8 cellular contexts compared by ENCODE assay signal in genomic region chr1:43414634-43415223, GRCh38. TPM values are rescaled to one million over a fixed set of nuclear protein-coding genes. Genes with fewer than 3 reads are reported as not detected.
DNase-seq lines count a peak whose midpoint lies in the region; ATAC-seq, FAIRE-seq and TF ChIP-seq lines count a peak whose summit lies in the region.

No MANE protein-coding gene starts in this region.

- H3K36me3 ChIP-seq in astrocyte (ENCODE audit: insufficient read depth, low read length): peaks cover 33% of the 10 kb centered on the region

- no peak overlapping the region for H2AFZ ChIP-seq in astrocyte (ENCODE audit: low read depth, low read length)

- no peaks in the 10 kb centered on the region for H3K9me3 ChIP-seq in astrocyte (ENCODE audit: insufficient read depth, low read depth, low read length)

- H4K20me1 ChIP-seq in astrocyte (ENCODE audit: insufficient read depth, low read length): peaks cover 5% of the 10 kb centered on the region

- H3K4me1 Mint-ChIP-seq in T-helper 2 cell treated with Interferon-gamma antibody and Interleukin-4, amounts not matched to agents 5 μg/mL and 100 μg/mL, for 36 hours (ENCODE audit: low read depth): no peaks in the 10 kb centered on the region
- no peaks in the 10 kb centered on the region for H3K4me1 Mint-ChIP-seq in astrocyte (ENCODE audit: low read depth, unreplicated experiment)

- no peak for FAIRE-seq in astrocyte (lab: Jason Lieb, UNC)

- H3K27me3 ChIP-seq in astrocyte (ENCODE audit: insufficient read depth, low read length): no peaks in the 10 kb centered on the region

- no peak overlapping the region for H3K4me3 ChIP-seq in astrocyte (ENCODE audit: insufficient read depth, low read depth, low read length)

- no peaks in the 10 kb centered on the region for H3K9me3 Mint-ChIP-seq in T-helper 2 cell treated with Interferon-gamma antibody and Interleukin-4, amounts not matched to agents 5 μg/mL and 100 μg/mL, for 36 hours
- H3K9me3 Mint-ChIP-seq in astrocyte (ENCODE audit: unreplicated experiment): peaks cover 3% of the 10 kb centered on the region

- H3K27ac ChIP-seq in astrocyte (ENCODE audit: low read depth, low read length): no peak overlapping the region

- DNase-seq in GDM1 (lab: John Stamatoyannopoulos, UW) (peak; percentile 33), NCI-H1105 treated with DMSO at 0.1 percent for 48 hours (lab: John Stamatoyannopoulos, UW) (peak; percentile 25), astrocyte (ENCODE audit: low read depth) (peak; percentile 12), iPS-NIHi7 (ENCODE audit: extremely low spot score) (peak; percentile 81)
- DNase-seq in T-helper 2 cell treated with Interferon-gamma antibody and Interleukin-4, amounts not matched to agents 5 μg/mL and 100 μg/mL, for 36 hours (ENCODE audit: low spot score): peak; percentile 27
- DNase-seq in stimulated activated CD4-positive, alpha-beta T cell treated with anti-CD3 and anti-CD28 coated beads, Interleukin-1b, Interleukin-23, amount 100 ng/mL, for 24 hours (ENCODE audit: low read depth in 4 of 4, low spot score in 1 of 4): peak; percentile 9 to 37 (median 24)

- ATAC-seq in HG03521 (IDR thresholded peaks at IDR 0.05; ENCODE audit: unreplicated experiment): no peak
- no peak for ATAC-seq in GM21526 (IDR thresholded peaks at IDR 0.05; ENCODE audit: low FRiP score, unreplicated experiment)

- no peaks in the 10 kb centered on the region for H3K27me3 Mint-ChIP-seq in T-helper 2 cell treated with Interferon-gamma antibody and Interleukin-4, amounts not matched to agents 5 μg/mL and 100 μg/mL, for 36 hours (ENCODE audit: low read depth)
- H3K27me3 Mint-ChIP-seq in astrocyte (ENCODE audit: low read depth, unreplicated experiment): no peaks in the 10 kb centered on the region

- no peak overlapping the region for H3K27ac Mint-ChIP-seq in T-helper 2 cell treated with Interferon-gamma antibody and Interleukin-4, amounts not matched to agents 5 μg/mL and 100 μg/mL, for 36 hours
- no peak overlapping the region for H3K27ac Mint-ChIP-seq in astrocyte (ENCODE audit: unreplicated experiment)

- no peak overlapping the region for H3K9ac ChIP-seq in astrocyte (ENCODE audit: low read length)

- TF ChIP-seq CTCF in astrocyte (IDR thresholded peaks at IDR 0.05; ENCODE audit: insufficient read depth, low read depth, low read length): peak; percentile 62

- peaks cover 24% of the 10 kb centered on the region for H3K36me3 Mint-ChIP-seq in T-helper 2 cell treated with Interferon-gamma antibody and Interleukin-4, amounts not matched to agents 5 μg/mL and 100 μg/mL, for 36 hours (ENCODE audit: low read depth)
- peaks cover 19% of the 10 kb centered on the region for H3K36me3 Mint-ChIP-seq in astrocyte (ENCODE audit: low read depth, unreplicated experiment)

- H3K4me1 ChIP-seq in astrocyte (ENCODE audit: insufficient read depth, low read length): no peaks in the 10 kb centered on the region

- H3K79me2 ChIP-seq in astrocyte (ENCODE audit: insufficient read depth, low read length): no peaks in the 10 kb centered on the region

- no peak overlapping the region for H3K4me3 Mint-ChIP-seq in T-helper 2 cell treated with Interferon-gamma antibody and Interleukin-4, amounts not matched to agents 5 μg/mL and 100 μg/mL, for 36 hours
- H3K4me3 Mint-ChIP-seq in astrocyte (ENCODE audit: unreplicated experiment): no peak overlapping the region

- no peak overlapping the region for H3K4me2 ChIP-seq in astrocyte (ENCODE audit: low read length)

RNA-seq across cellular contexts. Expression of gene SZT2, which starts 25.0 kb away (rescaled TPM):
- total RNA-seq in astrocyte: 28.5 and 30.0 TPM in 2 replicates

RNA-seq across cellular contexts. Expression of gene MED8, which starts 25.1 kb away (rescaled TPM):
- total RNA-seq in astrocyte: 54.5 and 57.1 TPM in 2 replicates

RNA-seq across cellular contexts. Expression of gene HYI, which starts 39.0 kb away (rescaled TPM):
- 24.2 and 31.0 TPM in 2 replicates for total RNA-seq in astrocyte

RNA-seq across cellular contexts. Expression of gene ELOVL1, which starts 46.9 kb away (rescaled TPM):
- total RNA-seq in astrocyte: 124 and 131 TPM in 2 replicates

RNA-seq across cellular contexts. Expression of gene CDC20, which starts 55.9 kb away (rescaled TPM):
- 7.0 and 14.5 TPM in 2 replicates for total RNA-seq in astrocyte

Comparison
In these comparisons a context has a peak if more than half of its experiments do, and no peak if none do; other contexts are left out.
1. DNase-seq: peak in every context shown above with its lines; median percentile 81 in iPS-NIHi7; 33 in GDM1; 27 in T-helper 2 cell treated with Interferon-gamma antibody and Interleukin-4, amounts not matched to agents 5 μg/mL and 100 μg/mL, for 36 hours; 25 in NCI-H1105 treated with DMSO at 0.1 percent for 48 hours; 24 in stimulated activated CD4-positive, alpha-beta T cell treated with anti-CD3 and anti-CD28 coated beads, Interleukin-1b, Interleukin-23, amount 100 ng/mL, for 24 hours; 12 in astrocyte.